In the genomic region with DNA sequence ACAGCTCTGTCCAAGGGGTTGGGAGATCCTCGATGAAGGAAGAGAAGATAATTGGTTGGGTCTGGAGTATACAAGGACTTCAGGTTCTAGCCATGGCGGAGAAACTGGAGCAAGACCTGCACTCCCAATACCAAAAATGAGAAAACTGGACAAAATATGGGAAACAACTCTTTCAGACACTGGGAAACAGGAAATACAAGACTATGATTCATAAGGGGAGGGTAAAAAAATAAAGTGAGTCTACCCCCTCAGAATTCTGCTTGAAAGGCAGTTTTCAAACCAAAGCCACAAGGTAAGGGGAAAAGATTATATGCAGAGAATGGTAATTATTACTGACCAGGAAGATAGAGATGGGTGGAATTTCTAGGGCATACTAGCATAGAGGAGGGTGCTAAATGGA, we compare ENCODE assay signal across 18 cellular contexts.
"Had no signal": no experiment of that assay in that cellular context is flagged by ENCODE, and none has a peak within 500 bp of the region (broad histone marks: within the 10 kb centered on the region; RNA-seq: fewer than 3 reads in every experiment).

No MANE protein-coding gene starts in this region.

- DNase-seq: activated CD4-positive, alpha-beta T cell treated with anti-CD3 and anti-CD28 coated beads, Interleukin-2, amount 50 U/mL, for 48 hours; activated gamma-delta T cell treated with Interleukin-2 at 50 U/mL for 16 hours; activated naive CD8-positive, alpha-beta T cell treated with anti-CD3 and anti-CD28 coated beads, Interleukin-2, amount 10 ng/mL, durations not matched to agents 7 days and 5 days; activated T-cell treated with anti-CD3 and anti-CD28 coated beads, Interleukin-2, amount 50 U/mL, for 48 hours; aorta; caudate nucleus; colonic mucosa; effector CD4-positive, alpha-beta T cell; glutamatergic neuron; immature natural killer cell; left lung; mesenchymal stem cell; occipital lobe; psoas muscle; stimulated activated naive CD4-positive, alpha-beta T cell treated with Interleukin-2 at 50 U/mL for 16 hours had no signal

- H3K27me3 ChIP-seq: colonic mucosa had no signal

- ATAC-seq: activated CD4-positive, CD25-positive, alpha-beta regulatory T cell treated with anti-CD3 and anti-CD28 coated beads, Interleukin-2, amount 50 U/mL, for 24 hours; left lung; psoas muscle; sciatic nerve had no signal

- H3K27ac ChIP-seq: colonic mucosa, epithelial cell of prostate, left lung, psoas muscle had no signal

- H3K36me3 ChIP-seq: colonic mucosa, left lung had no signal

- H3K9me3 ChIP-seq: colonic mucosa, left lung, psoas muscle had no signal

- H3K4me1 ChIP-seq: colonic mucosa, psoas muscle had no signal

- H3K4me3 ChIP-seq: colonic mucosa, left lung, psoas muscle had no signal
